ENCODE assay signal across 38 cellular contexts in the genomic region with DNA sequence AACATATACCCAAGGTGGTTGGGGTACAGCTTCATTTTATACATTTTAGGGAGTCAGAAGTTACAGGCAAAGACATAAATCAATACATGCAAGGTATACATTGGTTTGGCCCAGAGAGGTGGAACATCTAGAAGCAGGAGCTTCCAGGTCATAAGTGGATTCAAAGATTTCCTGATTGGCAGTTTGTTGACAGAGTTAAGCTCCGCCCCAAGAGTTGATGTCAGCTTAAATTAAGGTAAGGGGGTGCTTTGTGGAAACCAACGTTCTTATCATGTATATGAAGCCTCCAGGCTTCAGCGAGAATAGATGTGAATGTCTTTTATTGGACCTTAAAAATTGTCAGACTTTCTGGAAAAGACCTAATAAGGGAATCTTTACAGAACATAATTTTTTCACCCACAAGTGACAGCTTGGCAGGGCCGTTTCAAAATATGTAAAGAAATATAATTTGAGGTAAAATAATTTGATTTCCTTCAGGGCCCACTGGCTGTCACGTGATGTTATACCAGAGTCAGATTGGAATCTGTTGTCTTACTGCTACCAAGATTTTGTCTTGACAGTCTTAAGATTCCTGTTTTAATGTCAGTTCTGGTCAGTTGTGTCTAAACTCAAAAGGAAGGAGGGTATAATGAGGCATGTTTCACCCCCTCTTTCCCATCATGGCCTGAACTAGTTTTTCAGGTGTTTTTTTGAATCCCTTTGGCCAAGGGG.
"Had no signal": no experiment of that assay in that cellular context is flagged by ENCODE, and none has a peak within 500 bp of the region (broad histone marks: within the 10 kb centered on the region; RNA-seq: fewer than 3 reads in every experiment).

No MANE protein-coding gene starts in this region.

- H3K4me3 Mint-ChIP-seq: activated CD4-positive, alpha-beta memory T cell treated with anti-CD3 and anti-CD28 coated beads for 36 hours; activated CD4-positive, alpha-beta T cell treated with anti-CD3 and anti-CD28 coated beads, Interleukin-2, amount 10 ng/mL, durations not matched to agents 24 days and 14 days; activated naive CD4-positive, alpha-beta T cell treated with anti-CD3 and anti-CD28 coated beads, Interleukin-2, amount 10 ng/mL, durations not matched to agents 7 days and 5 days; activated naive CD8-positive, alpha-beta T cell treated with anti-CD3 and anti-CD28 coated beads, Interleukin-2, amount 10 ng/mL, durations not matched to agents 7 days and 5 days; activated T-helper 1 cell treated with anti-CD3 and anti-CD28 coated beads, Interleukin-12 subunit alpha, Interleukin-12 subunit beta, Interleukin-2, Interleukin-4 antibody, amounts not matched to agents 30 ng/mL and 10 ng/mL and 1 ng/mL, durations not matched to agents 14 hours and 24 hours and 36 hours; brain; immature natural killer cell; natural killer cell; neural progenitor cell; stimulated activated memory B cell treated with anti-CD40 and anti-IgM and Interleukin-4, amounts not matched to agents 10 μg/mL and 1 μg/mL and 100 μg/mL, for 72 hours; stimulated activated naive CD8-positive, alpha-beta T cell treated with anti-CD3 and anti-CD28 coated beads, Interleukin-15, amount 100 ng/mL, for 72 hours; type B pancreatic cell had no signal

- H3K9me3 ChIP-seq: ascending aorta, colonic mucosa, gastrocnemius medialis, right atrium auricular region, uterus had no signal

- H3K79me2 ChIP-seq: parathyroid adenoma had no signal

- H3K4me1 Mint-ChIP-seq: activated CD4-positive, alpha-beta T cell treated with anti-CD3 and anti-CD28 coated beads, Interleukin-2, amount 10 ng/mL, durations not matched to agents 24 days and 14 days; activated naive CD4-positive, alpha-beta T cell treated with anti-CD3 and anti-CD28 coated beads, Interleukin-2, amount 10 ng/mL, durations not matched to agents 7 days and 5 days; immature natural killer cell; stimulated activated naive CD8-positive, alpha-beta T cell treated with anti-CD3 and anti-CD28 coated beads, Interleukin-15, amount 100 ng/mL, for 72 hours had no signal

- DNase-seq: activated CD4-positive, alpha-beta memory T cell treated with anti-CD3 and anti-CD28 coated beads for 36 hours; activated CD4-positive, alpha-beta T cell treated with anti-CD3 and anti-CD28 coated beads, Interleukin-2, amount 10 ng/mL, durations not matched to agents 24 days and 14 days; activated CD4-positive, CD25-positive, alpha-beta regulatory T cell treated with anti-CD3 and anti-CD28 coated beads, Interleukin-2, amount 50 U/mL, for 72 hours; activated CD8-positive, alpha-beta memory T cell treated with anti-CD3 and anti-CD28 coated beads, Interleukin-2, amount 50 U/mL, for 4 hours; activated effector memory CD4-positive, alpha-beta T cell treated with anti-CD3 and anti-CD28 coated beads, Interleukin-2, amount 50 U/mL, for 16 hours; activated naive CD4-positive, alpha-beta T cell treated with anti-CD3 and anti-CD28 coated beads, Interleukin-2, amount 10 ng/mL, durations not matched to agents 7 days and 5 days; activated naive CD8-positive, alpha-beta T cell treated with anti-CD3 and anti-CD28 coated beads, Interleukin-2, amount 10 ng/mL, durations not matched to agents 7 days and 5 days; activated T-cell treated with anti-CD3 and anti-CD28 coated beads, Interleukin-2, amount 50 U/mL, for 1 hour; cerebellar nuclear complex; colonic mucosa; effector CD8-positive, alpha-beta T cell; gastrocnemius medialis; glutamatergic neuron; immature natural killer cell; kidney; left colon; natural killer cell; occipital lobe; stimulated activated CD4-positive, alpha-beta T cell treated with anti-CD3 and anti-CD28 coated beads, Interleukin-1b, Interleukin-23, amount 100 ng/mL, for 48 hours; stimulated activated CD4-positive, alpha-beta T cell treated with anti-CD3 and anti-CD28 coated beads, Interleukin-4, amount 100 ng/mL, for 4 hours; stimulated activated CD8-positive, alpha-beta memory T cell treated with anti-CD3 and anti-CD28 coated beads, Interleukin-4, amount 100 ng/mL, for 48 hours; stimulated activated naive CD8-positive, alpha-beta T cell treated with anti-CD3 and anti-CD28 coated beads, Interleukin-15, amount 100 ng/mL, for 72 hours; substantia nigra; uterus had no signal

- H3K4me2 ChIP-seq: neural progenitor cell, smooth muscle cell had no signal

- H3K27me3 ChIP-seq: ascending aorta, cardiac muscle cell, colonic mucosa, gastrocnemius medialis, neural progenitor cell, right atrium auricular region, uterus had no signal

- H2AFZ ChIP-seq: neural progenitor cell, parathyroid adenoma had no signal

- H3K27ac ChIP-seq: ascending aorta, cardiac muscle cell, colonic mucosa, epithelial cell of prostate, gastrocnemius medialis, neural progenitor cell, parathyroid adenoma, right atrium auricular region, uterus, VCaP had no signal

- H3K4me1 ChIP-seq: ascending aorta, parathyroid adenoma, uterus had no signal

- H3K27me3 Mint-ChIP-seq: activated CD4-positive, alpha-beta memory T cell treated with anti-CD3 and anti-CD28 coated beads for 36 hours; brain; stimulated activated memory B cell treated with anti-CD40 and anti-IgM and Interleukin-4, amounts not matched to agents 10 μg/mL and 1 μg/mL and 100 μg/mL, for 72 hours; type B pancreatic cell had no signal

- H3K36me3 Mint-ChIP-seq: activated CD4-positive, alpha-beta memory T cell treated with anti-CD3 and anti-CD28 coated beads for 36 hours; activated naive CD4-positive, alpha-beta T cell treated with anti-CD3 and anti-CD28 coated beads, Interleukin-2, amount 10 ng/mL, durations not matched to agents 7 days and 5 days; brain; immature natural killer cell; natural killer cell; type B pancreatic cell had no signal

- ATAC-seq: gastrocnemius medialis, left colon, natural killer cell had no signal

- H3K27ac Mint-ChIP-seq: activated CD4-positive, alpha-beta memory T cell treated with anti-CD3 and anti-CD28 coated beads for 36 hours; activated CD4-positive, alpha-beta T cell treated with anti-CD3 and anti-CD28 coated beads, Interleukin-2, amount 10 ng/mL, durations not matched to agents 24 days and 14 days; activated naive CD4-positive, alpha-beta T cell treated with anti-CD3 and anti-CD28 coated beads, Interleukin-2, amount 10 ng/mL, durations not matched to agents 7 days and 5 days; activated naive CD8-positive, alpha-beta T cell treated with anti-CD3 and anti-CD28 coated beads, Interleukin-2, amount 10 ng/mL, durations not matched to agents 7 days and 5 days; activated T-helper 1 cell treated with anti-CD3 and anti-CD28 coated beads, Interleukin-12 subunit alpha, Interleukin-12 subunit beta, Interleukin-2, Interleukin-4 antibody, amounts not matched to agents 30 ng/mL and 10 ng/mL and 1 ng/mL, durations not matched to agents 14 hours and 24 hours and 36 hours; brain; immature natural killer cell; natural killer cell; neural progenitor cell; type B pancreatic cell had no signal

- H3K9ac ChIP-seq: neural progenitor cell, parathyroid adenoma had no signal

- FAIRE-seq: endometrium, kidney, TTC549 had no signal

- H3K9me3 Mint-ChIP-seq: activated CD4-positive, alpha-beta T cell treated with anti-CD3 and anti-CD28 coated beads, Interleukin-2, amount 10 ng/mL, durations not matched to agents 24 days and 14 days; activated naive CD4-positive, alpha-beta T cell treated with anti-CD3 and anti-CD28 coated beads, Interleukin-2, amount 10 ng/mL, durations not matched to agents 7 days and 5 days; activated T-helper 1 cell treated with anti-CD3 and anti-CD28 coated beads, Interleukin-12 subunit alpha, Interleukin-12 subunit beta, Interleukin-2, Interleukin-4 antibody, amounts not matched to agents 30 ng/mL and 10 ng/mL and 1 ng/mL, durations not matched to agents 14 hours and 24 hours and 36 hours; immature natural killer cell; natural killer cell; neural progenitor cell had no signal

- H3K4me3 ChIP-seq: ascending aorta, cardiac muscle cell, colonic mucosa, gastrocnemius medialis, neural progenitor cell, right atrium auricular region, smooth muscle cell, uterus had no signal

- H3K36me3 ChIP-seq: ascending aorta, cardiac muscle cell, colonic mucosa, gastrocnemius medialis, neural progenitor cell, right atrium auricular region, uterus had no signal
